In genomic region chr7:117715784-117716445, GRCh38 we compare ENCODE assay signal across 8 cellular contexts.
DNase-seq lines count a peak whose midpoint lies in the region; ATAC-seq and TF ChIP-seq lines count a peak whose summit lies in the region.

No MANE protein-coding gene starts in this region.

- 64 to 72% methylated on average over 3 of the region's 3 CpGs for WGBS in lung, 2 donors

- in situ Hi-C loops in G401 (cut with HindIII; ENCODE audit: low sequenced_read_pairs): no loop called here

- ATAC-seq in GM19467 (IDR thresholded peaks at IDR 0.05; ENCODE audit: unreplicated experiment) (peak; percentile 89), HG03558 (IDR thresholded peaks at IDR 0.05; ENCODE audit: extremely low read depth, unreplicated experiment) (peak; percentile 83), lung (ENCODE audit: insufficient read depth, low FRiP score) (peak; percentile 81), GM19328 (IDR thresholded peaks at IDR 0.05; ENCODE audit: unreplicated experiment) (no peak)

- DNase-seq in G401 (ENCODE audit: low spot score) (peak; percentile 67), NCI-H774 (lab: John Stamatoyannopoulos, UW) (peak; percentile 65), cerebellum (ENCODE audit: low spot score) (peak; percentile 42), lung (ENCODE audit: low spot score) (peak; percentile 41)
- DNase-seq in activated naive CD4-positive, alpha-beta T cell (lab: John Stamatoyannopoulos, UW): no peak

- no peaks in the 10 kb centered on the region for H3K27me3 ChIP-seq in lung (ENCODE audit: control insufficient read depth, insufficient read depth)

- no peaks in the 10 kb centered on the region for H3K4me1 ChIP-seq in lung (ENCODE audit: control insufficient read depth in 2 of 2, insufficient read depth in 2 of 2, low read length in 2 of 2)

- no peaks in the 10 kb centered on the region for H3K9me3 ChIP-seq in lung (ENCODE audit: control insufficient read depth in 2 of 2, insufficient read depth in 1 of 2, low read length in 1 of 2)

- H3K27ac ChIP-seq in lung (ENCODE audit: low read depth in 1 of 2, low read length in 1 of 2): no peak overlapping the region

- H3K4me3 ChIP-seq in lung: no peak overlapping the region

- H3K36me3 ChIP-seq in lung (ENCODE audit: control insufficient read depth in 2 of 2, insufficient read depth in 2 of 2, low read length in 2 of 2): no peaks in the 10 kb centered on the region

- TF ChIP-seq CTCF in lung (IDR thresholded peaks at IDR 0.05; ENCODE audit: control extremely low read depth, extremely low read depth): peak; percentile 9

Comparison
In these comparisons a context has a peak if more than half of its experiments do, and no peak if none do; other contexts are left out.
1. DNase-seq: peak in G401 (single experiment), NCI-H774 (single experiment), cerebellum (single experiment) and lung (single experiment); none in activated naive CD4-positive, alpha-beta T cell (0 of 4).